Comparison of ENCODE assay signal across 8 cellular contexts in genomic region chr3:42589382-42590109, GRCh38. TPM values are rescaled to one million over a fixed set of nuclear protein-coding genes. Genes with fewer than 3 reads are reported as not detected.
A peak's percentile ranks its signal among the peaks of the same experiment; 100 is the strongest.
DNase-seq lines count a peak whose midpoint lies in the region; ATAC-seq and TF ChIP-seq lines count a peak whose summit lies in the region.

No MANE protein-coding gene starts in this region.

- no peak for TF ChIP-seq CTCF in DND-41 (IDR thresholded peaks at IDR 0.05; ENCODE audit: borderline replicate concordance, extremely low read depth, low read length, poor library complexity, severe bottlenecking)
- TF ChIP-seq CTCF in NB4 (IDR thresholded peaks at IDR 0.05; ENCODE audit: low read depth, low read length): no peak
- no peak for TF ChIP-seq CTCF in prostate gland (IDR thresholded peaks at IDR 0.05)

- ATAC-seq in DND-41 (ENCODE audit: insufficient read depth, low read depth): no peak
- ATAC-seq in GM21576 (IDR thresholded peaks at IDR 0.05; ENCODE audit: unreplicated experiment): no peak
- ATAC-seq in GM21390 (IDR thresholded peaks at IDR 0.05; ENCODE audit: unreplicated experiment): no peak
- no peak for ATAC-seq in HG02885 (IDR thresholded peaks at IDR 0.05; ENCODE audit: poor library complexity, unreplicated experiment)

- H3K27me3 ChIP-seq in DND-41 (ENCODE audit: insufficient read depth, low read length, poor library complexity): no peaks in the 10 kb centered on the region
- H3K27me3 ChIP-seq in effector memory CD4-positive, alpha-beta T cell (replicated peaks; ENCODE audit: control insufficient read depth, insufficient read depth, low read length, poor library complexity, severe bottlenecking): no peaks in the 10 kb centered on the region
- no peaks in the 10 kb centered on the region for H3K27me3 ChIP-seq in prostate gland (replicated peaks; ENCODE audit: insufficient read depth)

- no peaks in the 10 kb centered on the region for H3K9me3 ChIP-seq in DND-41 (ENCODE audit: insufficient read depth, low read length, severe bottlenecking)
- H3K9me3 ChIP-seq in effector memory CD4-positive, alpha-beta T cell (ENCODE audit: control insufficient read depth, low read length): no peaks in the 10 kb centered on the region
- H3K9me3 ChIP-seq in prostate gland: no peaks in the 10 kb centered on the region

- peak overlapping the region; percentile 60 for H3K9ac ChIP-seq in DND-41 (ENCODE audit: low read depth, low read length)

- 91% methylated on average over 20 of the region's 20 CpGs for WGBS in prostate gland

- peak overlapping the region; percentile 75 for H2AFZ ChIP-seq in DND-41 (ENCODE audit: low read depth, low read length)

- TF ChIP-seq POLR2A in NB4 (IDR thresholded peaks at IDR 0.05; ENCODE audit: extremely low read depth, insufficient read length) (no peak), prostate gland (IDR thresholded peaks at IDR 0.05) (no peak)

- intact Hi-C loops in prostate gland (cut with DNase I): loop anchor here (1.0 kb wide), 1 partner anchor 11 kb away; the partner anchor contains the start of gene NKTR

- peaks cover 39% of the 10 kb centered on the region for H3K79me2 ChIP-seq in DND-41 (ENCODE audit: insufficient read depth, low read length)

- H3K27ac ChIP-seq in DND-41 (ENCODE audit: low read length): peak overlapping the region; percentile 48
- H3K27ac ChIP-seq in effector memory CD4-positive, alpha-beta T cell (ENCODE audit: insufficient read depth, low read length, poor library complexity, severe bottlenecking): peak overlapping the region; percentile 67
- peak overlapping the region; percentile 85 to 87 for H3K27ac ChIP-seq in prostate gland

- no peak for DNase-seq in DND-41
- DNase-seq in NB4 (ENCODE audit: low read depth): no peak
- DNase-seq in effector memory CD4-positive, alpha-beta T cell: no peak
- no peak for DNase-seq in prostate gland (ENCODE audit: low spot score)
- DNase-seq in NCI-H146 (lab: John Stamatoyannopoulos, UW): no peak

- H3K36me3 ChIP-seq in DND-41 (ENCODE audit: insufficient read depth, low read length) (peaks cover 29% of the 10 kb centered on the region), prostate gland (no peaks in the 10 kb centered on the region)
- peaks cover 9% of the 10 kb centered on the region for H3K36me3 ChIP-seq in effector memory CD4-positive, alpha-beta T cell (ENCODE audit: control insufficient read depth, insufficient read depth, low read length)

- peak overlapping the region in 1 of 2 experiments; percentile 62; a peak in 2 of 4 replicates for H3K4me3 ChIP-seq in DND-41 (ENCODE audit: low read depth in 1 of 2, low read length in 2 of 2)
- H3K4me3 ChIP-seq in NB4 (ENCODE audit: low read depth, low read length): peak overlapping the region; percentile 80
- H3K4me3 ChIP-seq in effector memory CD4-positive, alpha-beta T cell (ENCODE audit: insufficient read depth, low read depth, low read length, poor library complexity, severe bottlenecking): peak overlapping the region; percentile 62
- no peak overlapping the region for H3K4me3 ChIP-seq in prostate gland

- H3K4me2 ChIP-seq in DND-41 (ENCODE audit: insufficient read depth, low read length): peak overlapping the region; percentile 82

- peaks cover 6% of the 10 kb centered on the region for H4K20me1 ChIP-seq in DND-41 (ENCODE audit: insufficient read depth, low read length)

- H3K4me1 ChIP-seq in DND-41 (ENCODE audit: insufficient read depth, low read length): peaks cover 40% of the 10 kb centered on the region
- peaks cover 14% of the 10 kb centered on the region for H3K4me1 ChIP-seq in effector memory CD4-positive, alpha-beta T cell (ENCODE audit: control insufficient read depth, insufficient read depth, low read length, poor library complexity, severe bottlenecking)
- no peaks in the 10 kb centered on the region for H3K4me1 ChIP-seq in prostate gland (replicated peaks)

RNA-seq across cellular contexts. Expression of gene SS18L2, which starts 1.1 kb away (rescaled TPM):
- 10 to 100 TPM; 23.0 to 43.3 TPM for total RNA-seq in prostate gland

RNA-seq across cellular contexts. Expression of gene SEC22C, which starts 7.8 kb away (rescaled TPM):
- total RNA-seq in prostate gland: 100 to 1,000 TPM in 1 of 2 donors, 10 to 100 TPM in 1; 78.0 to 120 TPM

RNA-seq across cellular contexts. Expression of gene NKTR, which starts 10.9 kb away (rescaled TPM):
- 10 to 100 TPM; 42.2 to 91.6 TPM for total RNA-seq in prostate gland

Comparison
In these comparisons a context has a peak if more than half of its experiments do, and no peak if none do; other contexts are left out.
1. H3K4me3 ChIP-seq: peak in NB4 (single experiment) and effector memory CD4-positive, alpha-beta T cell (single experiment); none in prostate gland (0 of 2).
2. Peak in every context shown above with its lines, with median percentiles within 50 percentile points of each other: H3K27ac ChIP-seq.